ENCODE assay signal across 17 cellular contexts in genomic region chr1:162229534-162229933, GRCh38.
DNase-seq lines count a peak whose midpoint lies in the region; ATAC-seq, FAIRE-seq and TF ChIP-seq lines count a peak whose summit lies in the region.
"Had no signal": no experiment of that assay in that cellular context is flagged by ENCODE, and none has a peak within 500 bp of the region (broad histone marks: within the 10 kb centered on the region; RNA-seq: fewer than 3 reads in every experiment).

No MANE protein-coding gene starts in this region.

- no peak overlapping the region for H2BK120ac ChIP-seq in mesenchymal stem cell (ENCODE audit: low read depth, low read length)

- no peaks in the 10 kb centered on the region for H3K9me3 Mint-ChIP-seq in nephron progenitor cell
- H3K9me3 Mint-ChIP-seq: CD4-positive, CD25-positive, alpha-beta regulatory T cell had no signal

- FAIRE-seq in GM12891 (lab: Jason Lieb, UNC) = no peak
- FAIRE-seq: HepG2 had no signal

- no peak overlapping the region for H2BK15ac ChIP-seq in mesenchymal stem cell (ENCODE audit: low read depth, poor library complexity, severe bottlenecking)

- H3K9ac ChIP-seq in HUES64 (ENCODE audit: low read depth, low read length) = no peak overlapping the region
- no peak overlapping the region for H3K9ac ChIP-seq in GM23248
- H3K9ac ChIP-seq in mesenchymal stem cell (ENCODE audit: low read length) = no peak overlapping the region

- H3K18ac ChIP-seq in mesenchymal stem cell (ENCODE audit: low read depth in 1 of 2, low read length in 2 of 2) = no peak overlapping the region

- no peaks in the 10 kb centered on the region for H3K9me2 ChIP-seq in GM23248 (ENCODE audit: insufficient read depth)

- no peak overlapping the region for H4K91ac ChIP-seq in mesenchymal stem cell (ENCODE audit: low read length)

- CTCF ChIA-PET in Panc1 (lab: Charles Lee) = interaction anchor here (1.0 kb wide), 1 partner anchor 96 kb away, joined by 3 read pairs; no protein-coding TSS in a partner anchor

- POLR2A ChIA-PET in Panc1 (lab: Charles Lee) = no interaction called here

- H3K4me1 Mint-ChIP-seq in nephron progenitor cell = peaks cover 46% of the 10 kb centered on the region
- H3K4me1 Mint-ChIP-seq: CD4-positive, CD25-positive, alpha-beta regulatory T cell had no signal

- H3K27ac Mint-ChIP-seq in nephron progenitor cell = no peak overlapping the region
- H3K27ac Mint-ChIP-seq: CD4-positive, CD25-positive, alpha-beta regulatory T cell had no signal

- H2AFZ ChIP-seq in GM23248 (no peak overlapping the region), mesenchymal stem cell (ENCODE audit: low read depth, low read length) (no peak overlapping the region)

- BruUV-seq in Panc1 (replicated peaks; lab: Mats Ljungman, UMichigan) = no TSS peak

- no peak overlapping the region for H3K4me2 ChIP-seq in GM23248 (ENCODE audit: unreplicated experiment)
- no peak overlapping the region for H3K4me2 ChIP-seq in mesenchymal stem cell (ENCODE audit: low read length, poor library complexity, severe bottlenecking)

- H3K27me3 Mint-ChIP-seq in nephron progenitor cell (ENCODE audit: low read depth, poor library complexity) = peaks cover 9% of the 10 kb centered on the region

- no peaks in the 10 kb centered on the region for H3K79me1 ChIP-seq in mesenchymal stem cell (replicated peaks; ENCODE audit: low read length, poor library complexity, severe bottlenecking)

- H3K36me3 Mint-ChIP-seq in nephron progenitor cell (ENCODE audit: low read depth) = no peaks in the 10 kb centered on the region
- H3K36me3 Mint-ChIP-seq: CD4-positive, CD25-positive, alpha-beta regulatory T cell had no signal

- H3K4me3 ChIP-seq in HUES64 (ENCODE audit: low read length) = no peak overlapping the region
- H3K4me3 ChIP-seq in Panc1 (ENCODE audit: low read depth in 2 of 2, low read length in 2 of 2) = no peak overlapping the region
- H3K4me3 ChIP-seq in mucosa of descending colon = no peak overlapping the region
- H3K4me3 ChIP-seq in GM23248 = no peak overlapping the region
- no peak overlapping the region for H3K4me3 ChIP-seq in mesenchymal stem cell (ENCODE audit: insufficient read depth in 1 of 2, low read depth in 1 of 2, low read length in 2 of 2)
- H3K4me3 ChIP-seq: gastrocnemius medialis, suprapubic skin had no signal

- H2AK5ac ChIP-seq in mesenchymal stem cell (ENCODE audit: low read length, severe bottlenecking) = no peak overlapping the region

- no peak overlapping the region for H3K4me3 Mint-ChIP-seq in nephron progenitor cell
- H3K4me3 Mint-ChIP-seq: CD4-positive, CD25-positive, alpha-beta regulatory T cell had no signal

- H3K9me3 ChIP-seq in HUES64 (ENCODE audit: insufficient read depth, low read depth, low read length) = no peaks in the 10 kb centered on the region
- H3K9me3 ChIP-seq in Panc1 (ENCODE audit: control insufficient read depth, insufficient read depth, low read depth, low read length) = no peaks in the 10 kb centered on the region
- H3K9me3 ChIP-seq in mucosa of descending colon = no peaks in the 10 kb centered on the region
- H3K9me3 ChIP-seq in GM23248 (ENCODE audit: low read depth) = no peaks in the 10 kb centered on the region
- no peaks in the 10 kb centered on the region for H3K9me3 ChIP-seq in mesenchymal stem cell (ENCODE audit: control insufficient read depth, low read length)
- H3K9me3 ChIP-seq: gastrocnemius medialis, suprapubic skin had no signal

- peaks cover under 1% of the 10 kb centered on the region; the same call in 1 of the 2 replicates for H3F3A ChIP-seq in GM23248 (ENCODE audit: insufficient read depth)

- H3K36me3 ChIP-seq in HUES64 (ENCODE audit: insufficient read depth, low read length) = no peaks in the 10 kb centered on the region
- no peaks in the 10 kb centered on the region for H3K36me3 ChIP-seq in Panc1 (ENCODE audit: control insufficient read depth, insufficient read depth, low read length)
- H3K36me3 ChIP-seq in mucosa of descending colon (ENCODE audit: low read depth) = no peaks in the 10 kb centered on the region
- H3K36me3 ChIP-seq in GM23248 (ENCODE audit: low read depth) = no peaks in the 10 kb centered on the region
- no peaks in the 10 kb centered on the region for H3K36me3 ChIP-seq in mesenchymal stem cell (ENCODE audit: control insufficient read depth in 1 of 2, insufficient read depth in 2 of 2, low read depth in 1 of 2, low read length in 2 of 2)
- H3K36me3 ChIP-seq: gastrocnemius medialis, suprapubic skin had no signal

- H4K8ac ChIP-seq in mesenchymal stem cell (ENCODE audit: low read length) = no peak overlapping the region

- DNase-seq in GM12891 (ENCODE audit: insufficient read length, low spot score) = no peak
- DNase-seq in Panc1 (ENCODE audit: low read depth, low spot score) = no peak
- DNase-seq in mucosa of descending colon = peak in 1 of 3 donors; percentile 38
- DNase-seq in GM23248 = no peak
- DNase-seq in nephron progenitor cell = no peak
- no peak for DNase-seq in left ventricle myocardium superior
- no peak for DNase-seq in mesenchymal stem cell
- DNase-seq: CD4-positive, CD25-positive, alpha-beta regulatory T cell; gastrocnemius medialis; GOT3; kidney glomerular epithelial cell; NCI-H187; stimulated activated CD8-positive, alpha-beta memory T cell treated with anti-CD3 and anti-CD28 coated beads, Interleukin-4, amount 100 ng/mL, for 48 hours; T-helper 1 cell had no signal

- no peak overlapping the region for H3K14ac ChIP-seq in mesenchymal stem cell (ENCODE audit: low read length in 2 of 2)

- ATAC-seq in Panc1 = no peak
- peak; percentile 53 for ATAC-seq in mucosa of descending colon
- no peak for ATAC-seq in left ventricle myocardium superior
- ATAC-seq: gastrocnemius medialis had no signal

- no peak for TF ChIP-seq POLR2A in GM12891 (IDR thresholded peaks at IDR 0.05; ENCODE audit: low read depth, low read length)

- H3K4me1 ChIP-seq in HUES64 (ENCODE audit: insufficient read depth, low read length) = peaks cover 55% of the 10 kb centered on the region
- H3K4me1 ChIP-seq in Panc1 (ENCODE audit: control insufficient read depth, insufficient read depth, low read length) = peaks cover 81% of the 10 kb centered on the region
- no peaks in the 10 kb centered on the region for H3K4me1 ChIP-seq in mucosa of descending colon (ENCODE audit: low read depth)
- peaks cover under 1% of the 10 kb centered on the region; the same call in 1 of the 2 replicates for H3K4me1 ChIP-seq in GM23248 (ENCODE audit: insufficient read depth)
- peaks cover 3% of the 10 kb centered on the region for H3K4me1 ChIP-seq in mesenchymal stem cell (ENCODE audit: control insufficient read depth, insufficient read depth, low read depth, low read length)
- H3K4me1 ChIP-seq: gastrocnemius medialis, suprapubic skin had no signal

- no peak overlapping the region for H3K23ac ChIP-seq in mesenchymal stem cell (ENCODE audit: low read length in 2 of 2)

- TF ChIP-seq CTCF in Panc1 (IDR thresholded peaks at IDR 0.05) = no peak
- TF ChIP-seq CTCF in mucosa of descending colon (IDR thresholded peaks at IDR 0.05) = no peak
- no peak for TF ChIP-seq CTCF in nephron progenitor cell (IDR thresholded peaks at IDR 0.05)

- H2BK12ac ChIP-seq in mesenchymal stem cell (ENCODE audit: low read length in 2 of 2) = no peak overlapping the region

- WGBS in HUES64 = 79% methylated on average over 2 of the region's 2 CpGs
- 59 to 65% methylated on average over 2 of the region's 2 CpGs for WGBS in GM23248 (ENCODE audit: low coverage in 1 of 2, low lambda C conversion rate in 2 of 2, missing lambda C conversion rate in 2 of 2), 2 experiments
- 80% methylated on average over 1 of the region's 2 CpGs for WGBS in mesenchymal stem cell

- no peak overlapping the region for H3K4ac ChIP-seq in mesenchymal stem cell (ENCODE audit: low read depth in 1 of 2, low read length in 2 of 2)

- H3K27me3 ChIP-seq in HUES64 (ENCODE audit: insufficient read depth, low read length) = no peaks in the 10 kb centered on the region
- no peaks in the 10 kb centered on the region for H3K27me3 ChIP-seq in Panc1 (ENCODE audit: control insufficient read depth, insufficient read depth, low read length)
- no peaks in the 10 kb centered on the region for H3K27me3 ChIP-seq in GM23248 (replicated peaks; ENCODE audit: insufficient read depth)
- H3K27me3 ChIP-seq in mesenchymal stem cell (ENCODE audit: control insufficient read depth in 1 of 2, insufficient read depth in 1 of 2, low read length in 2 of 2) = peaks cover 0 to 22% of the 10 kb centered on the region in 2 experiments
- H3K27me3 ChIP-seq: gastrocnemius medialis, suprapubic skin had no signal

- intact Hi-C loops in Panc1 (cut with micrococcal nuclease; ENCODE audit: unreplicated experiment) (no loop called here), mucosa of descending colon (cut with DNase I, micrococcal nuclease) (no loop called here), left ventricle myocardium superior (cut with micrococcal nuclease) (no loop called here)

- peak overlapping the region; percentile 64 for H3K27ac ChIP-seq in HUES64 (ENCODE audit: low read depth, low read length)
- peak overlapping the region; percentile 80 for H3K27ac ChIP-seq in Panc1 (ENCODE audit: low read length)
- no peak overlapping the region for H3K27ac ChIP-seq in GM23248
- H3K27ac ChIP-seq in mesenchymal stem cell (ENCODE audit: low read length, poor library complexity, severe bottlenecking) = no peak overlapping the region
- H3K27ac ChIP-seq: gastrocnemius medialis, suprapubic skin had no signal

- no peaks in the 10 kb centered on the region for H4K20me1 ChIP-seq in GM23248 (ENCODE audit: insufficient read depth)

- no peak overlapping the region for H2BK5ac ChIP-seq in mesenchymal stem cell (ENCODE audit: low read depth, low read length, poor library complexity, severe bottlenecking)

- in situ Hi-C loops in Panc1 (cut with HindIII; ENCODE audit: low pct_unique_long_range_greater_than_20kb, low sequenced_read_pairs) (no loop called here), GM23248 (cut with MboI) (no loop called here)

- H3K79me2 ChIP-seq in GM23248 (ENCODE audit: insufficient read depth) = no peaks in the 10 kb centered on the region

TF ChIP-seq in GM12891, 5 proteins besides CTCF, POLR2A, EP300 and RAD21:
- no peak for TF ChIP-seq TAF1 (IDR thresholded peaks at IDR 0.05; ENCODE audit: low read depth, low read length)
- no peak for TF ChIP-seq PAX5 (IDR thresholded peaks at IDR 0.05; ENCODE audit: insufficient read depth, low read length, severe bottlenecking)
- TF ChIP-seq POU2F2 (IDR thresholded peaks at IDR 0.05; ENCODE audit: low read depth, low read length) = no peak
- peak; percentile 74 for TF ChIP-seq SPI1 (IDR thresholded peaks at IDR 0.05; ENCODE audit: low read depth, low read length)
- TF ChIP-seq POLR2AphosphoS5 (IDR thresholded peaks at IDR 0.05; ENCODE audit: low read depth, low read length) = no peak
TF ChIP-seq in GM12891: peak in this region for 1.

Comparison
In these comparisons a context has a peak if more than half of its experiments do, and no peak if none do; other contexts are left out.
1. H3K27ac ChIP-seq: peak in HUES64 (single experiment) and Panc1 (single experiment); none in GM23248 (single experiment) and mesenchymal stem cell (single experiment).